Comparison of ENCODE assay signal across 1 cellular context in the genomic region with DNA sequence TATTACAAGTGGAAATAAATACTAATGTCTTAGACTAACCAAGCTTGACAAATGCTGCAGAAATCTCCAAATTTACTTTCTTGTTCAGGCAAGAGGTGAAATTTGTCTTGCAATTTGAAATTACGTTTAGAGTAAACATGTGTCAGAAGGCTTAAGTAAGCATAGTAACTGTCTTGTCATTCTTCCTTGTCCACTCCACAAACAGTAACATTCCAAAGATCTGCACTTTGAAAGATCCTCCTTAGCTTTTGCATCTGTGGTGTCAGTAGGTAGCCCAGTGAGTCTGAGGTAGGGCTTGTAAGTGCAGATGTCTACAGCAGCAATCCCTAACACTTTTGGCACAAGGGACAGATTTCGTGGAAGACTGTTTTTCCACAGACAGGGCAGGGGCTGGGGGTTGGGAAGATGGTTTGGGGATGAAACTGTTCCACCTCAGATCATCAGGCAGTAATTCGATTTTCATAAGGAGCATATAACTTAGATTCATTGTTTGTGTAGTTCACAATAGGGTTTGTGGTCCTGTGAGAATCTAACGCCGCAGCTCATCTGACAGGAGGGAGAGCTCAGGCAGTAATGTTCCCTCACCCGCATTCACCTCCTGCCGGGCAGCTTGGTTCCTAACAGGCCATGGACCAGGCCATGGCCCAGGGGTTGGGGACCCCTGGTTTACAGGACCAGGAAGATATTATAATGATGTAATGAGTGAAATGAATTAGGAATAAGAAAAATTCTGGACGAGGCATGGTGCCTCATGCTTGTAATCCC.
TF ChIP-seq lines count a peak whose summit lies in the region.

No MANE protein-coding gene starts in this region.

TF ChIP-seq in IMR-90, 13 proteins besides CTCF, POLR2A, EP300 and RAD21:
- TF ChIP-seq SMC3 (IDR thresholded peaks at IDR 0.05; ENCODE audit: low read depth, low read length) (no peak), NFE2L2 (IDR thresholded peaks at IDR 0.05; ENCODE audit: low read depth, low read length) (no peak), CEBPB (IDR thresholded peaks at IDR 0.05; ENCODE audit: low read depth, low read length) (no peak), MXI1 (IDR thresholded peaks at IDR 0.05; ENCODE audit: borderline replicate concordance, low read depth, low read length) (no peak), FOS (IDR thresholded peaks at IDR 0.05; ENCODE audit: low read depth, low read length) (no peak), MAZ (IDR thresholded peaks at IDR 0.05; ENCODE audit: borderline replicate concordance, low read depth, low read length) (no peak), RFX5 (IDR thresholded peaks at IDR 0.05; ENCODE audit: low read depth, low read length) (no peak), CHD1 (IDR thresholded peaks at IDR 0.05; ENCODE audit: low read depth, low read length) (no peak), MAFK (IDR thresholded peaks at IDR 0.05; ENCODE audit: low read depth, low read length) (no peak), RCOR1 (IDR thresholded peaks at IDR 0.05; ENCODE audit: insufficient replicate concordance, low read length) (no peak)
- TF ChIP-seq, protein P1, sequence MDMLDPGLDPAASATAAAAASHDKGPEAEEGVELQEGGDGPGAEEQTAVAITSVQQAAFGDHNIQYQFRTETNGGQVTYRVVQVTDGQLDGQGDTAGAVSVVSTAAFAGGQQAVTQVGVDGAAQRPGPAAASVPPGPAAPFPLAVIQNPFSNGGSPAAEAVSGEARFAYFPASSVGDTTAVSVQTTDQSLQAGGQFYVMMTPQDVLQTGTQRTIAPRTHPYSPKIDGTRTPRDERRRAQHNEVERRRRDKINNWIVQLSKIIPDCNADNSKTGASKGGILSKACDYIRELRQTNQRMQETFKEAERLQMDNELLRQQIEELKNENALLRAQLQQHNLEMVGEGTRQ (IDR thresholded peaks at IDR 0.05; ENCODE audit: low read depth, low read length): no peak
TF ChIP-seq in IMR-90: peak in this region for 0.
